In the genomic region with DNA sequence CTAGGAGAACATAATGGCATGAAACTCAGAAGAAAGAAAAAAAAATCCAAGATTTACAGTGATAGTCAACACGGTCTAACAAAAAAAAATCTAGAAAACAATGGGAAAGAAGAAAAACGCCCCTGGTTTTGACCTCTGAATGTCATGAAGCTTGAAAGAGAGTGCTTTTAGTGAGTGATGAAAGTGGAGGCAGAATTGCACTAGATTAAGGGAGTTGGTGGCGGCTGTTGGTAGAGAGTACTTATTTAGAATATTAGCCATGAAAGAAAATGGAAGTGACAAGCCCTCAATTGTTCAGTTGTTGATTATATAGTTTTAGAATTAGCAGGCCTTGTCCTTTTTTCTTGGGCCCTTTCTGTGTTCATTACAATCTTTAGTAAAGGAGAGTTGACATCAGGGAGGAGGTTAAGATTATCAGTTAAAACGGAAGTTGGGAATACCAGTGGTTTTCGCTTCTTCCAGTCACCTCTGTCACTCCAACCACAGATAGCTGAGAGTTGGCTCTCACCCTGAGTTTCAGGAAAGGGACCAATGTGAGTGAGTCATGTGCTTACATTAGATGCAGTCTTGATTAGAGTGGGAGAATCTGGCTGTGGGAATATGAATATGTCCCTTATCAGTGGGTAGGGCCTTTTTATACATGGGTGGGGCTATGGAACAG, we compare ENCODE assay signal across 15 cellular contexts. TPM values are rescaled to one million over a fixed set of nuclear protein-coding genes. Genes with fewer than 3 reads are reported as not detected.
DNase-seq lines count a peak whose midpoint lies in the region; ATAC-seq, FAIRE-seq and TF ChIP-seq lines count a peak whose summit lies in the region.
"Had no signal": no experiment of that assay in that cellular context is flagged by ENCODE, and none has a peak within 500 bp of the region (broad histone marks: within the 10 kb centered on the region; RNA-seq: fewer than 3 reads in every experiment).

No MANE protein-coding gene starts in this region.

- peak overlapping the region; percentile 29 for H2AFZ ChIP-seq in keratinocyte (ENCODE audit: control insufficient read depth, low read length)

- H3K27me3 ChIP-seq in keratinocyte (ENCODE audit: control insufficient read depth, extremely low read depth, insufficient read depth, low read length), result no peaks in the 10 kb centered on the region
- H3K27me3 ChIP-seq: gastrocnemius medialis had no signal

- no peaks in the 10 kb centered on the region for H3K79me2 ChIP-seq in keratinocyte (ENCODE audit: control insufficient read depth, insufficient read depth, low read length)

- no peak overlapping the region for H3K4me2 ChIP-seq in keratinocyte (ENCODE audit: control insufficient read depth, extremely low read depth, insufficient read depth, low read depth, low read length)

- no peak overlapping the region for H3K9ac ChIP-seq in keratinocyte (ENCODE audit: control insufficient read depth, extremely low read depth, insufficient read depth, low read length)

- peak; percentile 66 for FAIRE-seq in keratinocyte (lab: Jason Lieb, UNC)

- TF ChIP-seq CTCF in keratinocyte (optimal IDR thresholded peaks at IDR 0.05 in 1 of 3, IDR thresholded peaks at IDR 0.05 in 1 of 3, conservative IDR thresholded peaks at IDR 0.05 in 1 of 3; ENCODE audit: extremely low read depth in 1 of 3, insufficient read depth in 2 of 3, low read length in 3 of 3) (no peak), GM10266 (IDR thresholded peaks at IDR 0.05; ENCODE audit: control insufficient read depth, insufficient read depth, low read depth, missing control alignments) (no peak)

- no peaks in the 10 kb centered on the region for H4K20me1 ChIP-seq in keratinocyte (ENCODE audit: control insufficient read depth, extremely low read depth, insufficient read depth, low read length)

- ATAC-seq in GM18907 (IDR thresholded peaks at IDR 0.05; ENCODE audit: unreplicated experiment), result no peak
- ATAC-seq: gastrocnemius medialis had no signal

- dilution Hi-C loops in keratinocyte (cut with MboI; ENCODE audit: extremely low pct_ligation_motif_present, low sequenced_read_pairs), result no loop called here

- DNase-seq in Daoy (ENCODE audit: low read depth), result peak; percentile 74
- DNase-seq in M059J (ENCODE audit: low read depth), result peak; percentile 93
- peak; percentile 66 for DNase-seq in amniotic epithelial cell (ENCODE audit: low read depth)
- no peak for DNase-seq in keratinocyte (ENCODE audit: low read depth, low spot score)
- DNase-seq in NCI-H446 treated with DMSO at 0.1 percent for 48 hours (lab: John Stamatoyannopoulos, UW), result no peak
- DNase-seq in iPS-NIHi7 (ENCODE audit: extremely low spot score), result no peak
- no peak for DNase-seq in GM10266 (ENCODE audit: extremely low spot score)
- DNase-seq: effector CD4-positive, alpha-beta T cell; gastrocnemius medialis; NCI-H1092; NCI-H2171 treated with DMSO at 0.1 percent for 48 hours; NK-92 treated with Interleukin-12 subunit alpha and Interleukin-12 subunit beta, amount 100 ng/mL, for 24 hours; WERI-Rb-1 had no signal

- peaks cover 3% of the 10 kb centered on the region for H3K4me1 ChIP-seq in keratinocyte (ENCODE audit: control insufficient read depth, extremely low read depth, insufficient read depth, low read length)
- H3K4me1 ChIP-seq: gastrocnemius medialis had no signal

- H3K4me3 ChIP-seq in keratinocyte (ENCODE audit: control insufficient read depth in 2 of 3, extremely low read depth in 1 of 3, insufficient read depth in 2 of 3, low read depth in 1 of 3, low read length in 3 of 3), result no peak overlapping the region
- H3K4me3 ChIP-seq: gastrocnemius medialis had no signal

- H3K27ac ChIP-seq in keratinocyte (ENCODE audit: control insufficient read depth, insufficient read depth, low read length), result no peak overlapping the region
- H3K27ac ChIP-seq: gastrocnemius medialis, WERI-Rb-1 had no signal

- no peaks in the 10 kb centered on the region for H3K9me1 ChIP-seq in keratinocyte (ENCODE audit: control insufficient read depth, extremely low read depth, insufficient read depth, low read length)

- no peaks in the 10 kb centered on the region for H3K9me3 ChIP-seq in keratinocyte (ENCODE audit: control insufficient read depth, low read depth, low read length)
- H3K9me3 ChIP-seq: gastrocnemius medialis had no signal

- H3K36me3 ChIP-seq in keratinocyte (ENCODE audit: control insufficient read depth in 2 of 2, extremely low read depth in 1 of 2, insufficient read depth in 2 of 2, low read length in 2 of 2), result no peaks in the 10 kb centered on the region
- H3K36me3 ChIP-seq: gastrocnemius medialis, WERI-Rb-1 had no signal

RNA-seq across cellular contexts. Expression of a gene that starts 29.7 kb away (rescaled TPM):
- 0.06 and 0.54 TPM in 2 replicates for total RNA-seq in Daoy (2014; rRNA removed; shearing (Covaris generic))
- total RNA-seq in M059J (2014; rRNA removed; shearing (Covaris generic)), result 1.6 and 2.0 TPM in 2 replicates
- polyA plus RNA-seq in keratinocyte, result 19.9 to 38.7 TPM (median 29.2 TPM) in 3 replicates
- 12.5 TPM for polyA plus RNA-seq in keratinocyte (2011; ENCODE audit: low read depth)
- polyA plus RNA-seq in keratinocyte (2011; cell fraction: cytosol; rRNA removed), result 13.9 and 23.6 TPM in 2 replicates
- polyA plus RNA-seq in keratinocyte (2011; cell fraction: nucleus; rRNA removed), result 57.1 and 57.5 TPM in 2 replicates
- polyA plus RNA-seq in keratinocyte (2012; ENCODE audit: low replicate concordance), result 19.2 and 21.3 TPM in 2 replicates
- 13.3 to 33.3 TPM (median 18.3 TPM) in 3 replicates for polyA minus RNA-seq in keratinocyte
- 31.1 TPM for polyA minus RNA-seq in keratinocyte (2011; cell fraction: cytosol; rRNA and poly(A)+ RNA removed)
- polyA minus RNA-seq in keratinocyte (2011; cell fraction: nucleus; rRNA and poly(A)+ RNA removed), result 45.7 and 84.9 TPM in 2 replicates
- total RNA-seq: activated CD8-positive, alpha-beta memory T cell treated with anti-CD3 and anti-CD28 coated beads for 36 hours had no signal

RNA-seq across cellular contexts. Expression of a gene that starts 50.3 kb away (rescaled TPM):
- 0.29 TPM in 1 of 2 replicates, not detected in the other for total RNA-seq in Daoy (2014; rRNA removed; shearing (Covaris generic))
- total RNA-seq in M059J (2014; rRNA removed; shearing (Covaris generic)), result not detected in 2 replicates
- 789 to 1,566 TPM (median 1,110 TPM) in 3 replicates for polyA plus RNA-seq in keratinocyte
- polyA plus RNA-seq in keratinocyte (2011; ENCODE audit: low read depth), result 1,014 TPM
- polyA plus RNA-seq in keratinocyte (2011; cell fraction: cytosol; rRNA removed), result 1,009 and 1,335 TPM in 2 replicates
- polyA plus RNA-seq in keratinocyte (2011; cell fraction: nucleus; rRNA removed), result 1,924 and 2,206 TPM in 2 replicates
- 940 and 1,075 TPM in 2 replicates for polyA plus RNA-seq in keratinocyte (2012; ENCODE audit: low replicate concordance)
- 250 to 495 TPM (median 271 TPM) in 3 replicates for polyA minus RNA-seq in keratinocyte
- polyA minus RNA-seq in keratinocyte (2011; cell fraction: cytosol; rRNA and poly(A)+ RNA removed), result 555 TPM
- polyA minus RNA-seq in keratinocyte (2011; cell fraction: nucleus; rRNA and poly(A)+ RNA removed), result 568 and 706 TPM in 2 replicates

Comparison
In these comparisons a context has a peak if more than half of its experiments do, and no peak if none do; other contexts are left out.
1. DNase-seq: peak in Daoy (single experiment), M059J (single experiment) and amniotic epithelial cell (single experiment); none in keratinocyte (single experiment), NCI-H446 treated with DMSO at 0.1 percent for 48 hours (single experiment), iPS-NIHi7 (single experiment) and GM10266 (single experiment).